Comparison of ENCODE assay signal across 9 cellular contexts in the genomic region with DNA sequence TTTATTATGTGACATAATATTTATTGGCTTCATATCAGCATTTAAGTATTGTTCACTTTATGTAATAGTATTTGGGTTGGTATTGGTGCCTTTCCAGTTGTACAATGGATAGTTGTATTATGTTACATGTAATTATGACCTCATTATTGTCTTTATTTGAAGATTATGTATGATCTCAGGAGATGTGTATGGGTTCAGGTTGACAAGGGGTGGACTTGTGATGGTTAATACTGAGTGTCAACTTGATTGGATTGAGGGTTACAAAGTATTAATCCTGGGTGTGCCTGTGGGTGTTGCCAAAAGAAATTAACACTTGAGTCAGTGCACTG. TPM values are rescaled to one million over a fixed set of nuclear protein-coding genes. Genes with fewer than 3 reads are reported as not detected.
"Had no signal": no experiment of that assay in that cellular context is flagged by ENCODE, and none has a peak within 500 bp of the region (broad histone marks: within the 10 kb centered on the region; RNA-seq: fewer than 3 reads in every experiment).

No MANE protein-coding gene starts in this region.

RNA-seq across cellular contexts. Expression of a gene that starts 12.0 kb away (rescaled TPM):
- total RNA-seq: LHCN-M2, MCF 10A, NCI-H460, PC-9, RPMI7951, SJCRH30, SK-MEL-5 had no signal

RNA-seq across cellular contexts. Expression of a gene that starts 25.7 kb away (rescaled TPM):
- total RNA-seq: LHCN-M2, MCF 10A, NCI-H460, OCI-LY7, PC-9, Right ventricle myocardium inferior, SJCRH30 had no signal

RNA-seq across cellular contexts. Expression of a gene that starts 51.5 kb away (rescaled TPM):
- total RNA-seq: LHCN-M2, MCF 10A, NCI-H460, OCI-LY7, PC-9, RPMI7951, SJCRH30 had no signal
